ENCODE assay signal across 8 cellular contexts in the genomic region with DNA sequence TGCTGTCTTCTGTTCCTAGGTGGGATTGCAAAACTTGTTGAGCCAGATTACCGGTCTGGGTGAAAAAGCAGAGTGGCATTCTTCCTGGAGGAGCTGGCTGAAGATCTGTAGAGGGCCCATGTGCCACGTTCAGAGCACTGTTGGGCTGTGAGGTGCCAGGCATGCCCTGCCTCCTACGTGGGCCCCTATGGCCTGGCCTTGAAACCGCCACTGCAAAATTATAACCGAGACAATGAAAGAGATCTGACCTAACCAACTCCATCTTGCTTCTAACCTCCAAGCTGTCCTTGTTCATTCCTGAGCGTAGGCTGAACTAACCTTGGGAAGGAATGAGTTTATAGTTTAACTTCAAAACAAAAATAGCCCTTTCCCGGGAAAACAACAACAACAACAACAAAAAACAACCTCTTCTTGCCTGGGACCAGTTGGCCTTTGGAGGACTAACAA. TPM values are rescaled to one million over a fixed set of nuclear protein-coding genes. Genes with fewer than 3 reads are reported as not detected.
DNase-seq lines count a peak whose midpoint lies in the region; ATAC-seq and TF ChIP-seq lines count a peak whose summit lies in the region.

No MANE protein-coding gene starts in this region.

- peak overlapping the region; percentile 95 for H3K4me3 Mint-ChIP-seq in neural crest cell

- peaks cover 3% of the 10 kb centered on the region for H3K36me3 Mint-ChIP-seq in neural crest cell (ENCODE audit: low read depth)

- H3K4me1 Mint-ChIP-seq in neural crest cell = peaks cover 51% of the 10 kb centered on the region

- H3K27ac ChIP-seq in BLaER1 treated with 17β-estradiol and CSF1 and Interleukin-3, amounts not matched to agents 10 nM and 100 nM = peak overlapping the region; percentile 78 to 97 (median 94); a peak in 21 of 22 replicates
- no peak overlapping the region for H3K27ac ChIP-seq in ectodermal cell (ENCODE audit: insufficient read depth, low read depth, low read length, poor library complexity, severe bottlenecking)

- H3K9me3 ChIP-seq in BLaER1 treated with 17β-estradiol and CSF1 and Interleukin-3, amounts not matched to agents 10 nM and 100 nM (replicated peaks in 1 of 11) = no peaks in the 10 kb centered on the region
- H3K9me3 ChIP-seq in MG63 = no peaks in the 10 kb centered on the region
- no peaks in the 10 kb centered on the region for H3K9me3 ChIP-seq in ectodermal cell (ENCODE audit: control insufficient read depth, low read length)

- WGBS in ectodermal cell, 2 experiments = 86 to 91% methylated on average over 6 to 7 of the region's 7 CpGs

- H3K27me3 ChIP-seq in BLaER1 treated with 17β-estradiol and CSF1 and Interleukin-3, amounts not matched to agents 10 nM and 100 nM = no peaks in the 10 kb centered on the region
- H3K27me3 ChIP-seq in MG63 (no peaks in the 10 kb centered on the region), ectodermal cell (ENCODE audit: control insufficient read depth, insufficient read depth, low read length, poor library complexity, severe bottlenecking) (no peaks in the 10 kb centered on the region)

- peaks cover 8% of the 10 kb centered on the region for H3K27me3 Mint-ChIP-seq in neural crest cell (ENCODE audit: low read depth)

- no peak for DNase-seq in MG63
- no peak for DNase-seq in neural crest cell (ENCODE audit: low read depth, low spot score)
- DNase-seq in central memory CD4-positive, alpha-beta T cell = no peak
- DNase-seq in omental fat pad (ENCODE audit: low spot score) = no peak

- no peak for ATAC-seq in GM19455 (IDR thresholded peaks at IDR 0.05; ENCODE audit: unreplicated experiment)
- no peak for ATAC-seq in HG03175 (IDR thresholded peaks at IDR 0.05; ENCODE audit: unreplicated experiment)
- ATAC-seq in omental fat pad (ENCODE audit: low FRiP score) = no peak

- H3K4me2 ChIP-seq in BLaER1 treated with 17β-estradiol and CSF1 and Interleukin-3, amounts not matched to agents 10 nM and 100 nM = peak overlapping the region; percentile 82 to 97 (median 95)

- H3K4me1 ChIP-seq in BLaER1 treated with 17β-estradiol and CSF1 and Interleukin-3, amounts not matched to agents 10 nM and 100 nM = peaks cover 41 to 55% (median 45%) of the 10 kb centered on the region in 10 experiments
- H3K4me1 ChIP-seq in ectodermal cell (ENCODE audit: control insufficient read depth, insufficient read depth, low read length) = peaks cover 13% of the 10 kb centered on the region

- H3K36me3 ChIP-seq in BLaER1 treated with 17β-estradiol and CSF1 and Interleukin-3, amounts not matched to agents 10 nM and 100 nM = peaks cover 11 to 28% (median 20%) of the 10 kb centered on the region in 11 experiments; a peak in 21 of 22 replicates
- H3K36me3 ChIP-seq in MG63 = peaks cover 23% of the 10 kb centered on the region
- H3K36me3 ChIP-seq in ectodermal cell (ENCODE audit: control insufficient read depth, insufficient read depth, low read length) = no peaks in the 10 kb centered on the region

- H4K20me1 ChIP-seq in BLaER1 treated with 17β-estradiol and CSF1 and Interleukin-3, amounts not matched to agents 10 nM and 100 nM = peaks cover 0 to 13% (median 1%) of the 10 kb centered on the region in 11 experiments; a peak in 7 of 22 replicates

- H3K4me3 ChIP-seq in BLaER1 treated with 17β-estradiol and CSF1 and Interleukin-3, amounts not matched to agents 10 nM and 100 nM = peak overlapping the region; percentile 69 to 92 (median 80)
- H3K4me3 ChIP-seq in MG63 = peak overlapping the region; percentile 98
- peak overlapping the region; percentile 69 for H3K4me3 ChIP-seq in ectodermal cell (ENCODE audit: insufficient read depth, low read depth, low read length)

- no peaks in the 10 kb centered on the region for H3K9me3 Mint-ChIP-seq in neural crest cell

- TF ChIP-seq CTCF in neural crest cell (conservative IDR thresholded peaks at IDR 0.05) (no peak), omental fat pad (IDR thresholded peaks at IDR 0.05) (no peak)

- peak overlapping the region; percentile 86 to 94 (median 91) for H3K9ac ChIP-seq in BLaER1 treated with 17β-estradiol and CSF1 and Interleukin-3, amounts not matched to agents 10 nM and 100 nM

- H3K27ac Mint-ChIP-seq in neural crest cell (ENCODE audit: unreplicated experiment) = peak overlapping the region; percentile 44

RNA-seq across cellular contexts. Expression of gene ACAD9, which starts 1.4 kb away (rescaled TPM):
- total RNA-seq in MG63 (2014; rRNA removed; shearing (Covaris generic); ENCODE audit: low replicate concordance) = 29.3 and 35.4 TPM in 2 replicates
- 36.0 TPM for polyA plus RNA-seq in ectodermal cell (2013, experiment 1 of 4)
- polyA plus RNA-seq in ectodermal cell (2013, experiment 2 of 4) = 40.0 TPM
- polyA plus RNA-seq in ectodermal cell (2013, experiment 3 of 4) = 26.5 TPM
- polyA plus RNA-seq in ectodermal cell (2013, experiment 4 of 4) = 29.1 TPM
- total RNA-seq in neural crest cell (60.2 and 60.6 TPM in 2 replicates), omental fat pad (10 to 100 TPM; 36.2 to 48.9 (median 46.8) TPM)
